Comparison of ENCODE assay signal across 10 cellular contexts in the genomic region with DNA sequence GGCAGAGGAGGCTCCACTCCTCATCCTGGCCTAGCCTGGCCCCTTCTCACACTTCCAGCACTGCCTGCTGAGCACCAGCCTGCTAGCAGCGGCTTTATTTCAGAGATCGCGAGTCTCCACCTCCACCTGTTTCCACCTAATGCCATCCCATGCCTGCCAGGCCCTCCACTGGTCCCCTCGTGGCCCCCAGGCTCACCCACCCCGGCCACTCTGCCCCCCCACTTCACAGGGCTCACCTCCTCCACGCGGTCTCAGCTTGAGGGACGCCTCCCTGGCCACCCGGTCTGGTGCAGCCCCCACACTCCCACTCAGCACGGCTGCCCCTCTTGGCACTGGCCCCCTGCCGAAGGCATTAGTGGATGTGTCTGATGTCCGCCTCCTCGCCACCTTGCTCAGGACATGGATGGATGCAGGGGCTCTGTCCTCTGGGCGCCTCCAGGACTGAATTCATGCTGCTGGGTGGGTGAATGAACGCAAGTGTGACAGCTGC. TPM values are rescaled to one million over a fixed set of nuclear protein-coding genes. Genes with fewer than 3 reads are reported as not detected.
"Had no signal": no experiment of that assay in that cellular context is flagged by ENCODE, and none has a peak within 500 bp of the region (broad histone marks: within the 10 kb centered on the region; RNA-seq: fewer than 3 reads in every experiment).

No MANE protein-coding gene starts in this region.

- H3K9ac ChIP-seq: GM23248 had no signal

- DNase-seq: GM23248, GOT3, H7, KBM-7 had no signal

- H3K4me1 Mint-ChIP-seq: IgD-negative memory B cell had no signal

- H3K36me3 Mint-ChIP-seq: IgD-negative memory B cell had no signal

- H3K4me1 ChIP-seq: HAP-1 had no signal

- ATAC-seq: HCT116 had no signal

- H3K4me3 Mint-ChIP-seq: IgD-negative memory B cell had no signal

- H3K36me3 ChIP-seq: HAP-1 had no signal

- H3K9me3 ChIP-seq: HAP-1 had no signal

- H3K4me3 ChIP-seq: GM23248, HAP-1 had no signal

RNA-seq across cellular contexts. Expression of a gene that starts 3.8 kb away (rescaled TPM):
- total RNA-seq: GM23248, H4, HepG2, HT1080 had no signal
